Comparison of ENCODE assay signal across 1 cellular context in the genomic region with DNA sequence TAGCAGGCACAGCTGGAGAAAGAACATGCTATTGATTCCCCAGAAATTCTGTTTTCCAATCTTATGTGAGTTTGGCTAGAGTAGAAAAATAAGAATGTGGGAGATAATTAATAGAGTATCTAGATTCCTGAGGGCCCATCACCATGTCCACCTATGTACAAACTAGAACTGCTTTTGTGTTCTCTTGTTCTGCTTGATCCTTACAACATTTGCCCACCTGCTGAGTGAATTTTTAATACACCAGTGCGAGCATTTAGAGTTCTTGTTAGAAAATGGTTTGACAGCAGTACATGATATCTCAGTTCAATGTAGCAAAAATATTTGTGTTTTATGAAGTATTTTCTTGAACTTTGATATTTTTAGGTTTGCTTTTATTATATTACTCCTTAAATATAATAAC.
TF ChIP-seq lines count a peak whose summit lies in the region.

No MANE protein-coding gene starts in this region.

TF ChIP-seq in GM12891, 5 proteins besides CTCF, POLR2A, EP300 and RAD21 (continued from another document):
- TF ChIP-seq POU2F2 (IDR thresholded peaks at IDR 0.05; ENCODE audit: low read depth, low read length) = no peak
